ENCODE assay signal across 9 cellular contexts in genomic region chr16:17416461-17417221, GRCh38. TPM values are rescaled to one million over a fixed set of nuclear protein-coding genes. Genes with fewer than 3 reads are reported as not detected.
DNase-seq lines count a peak whose midpoint lies in the region; ATAC-seq, FAIRE-seq and TF ChIP-seq lines count a peak whose summit lies in the region.
"Had no signal": no experiment of that assay in that cellular context is flagged by ENCODE, and none has a peak within 500 bp of the region (broad histone marks: within the 10 kb centered on the region; RNA-seq: fewer than 3 reads in every experiment).

No MANE protein-coding gene starts in this region.

- TF ChIP-seq RAD21 in HepG2 (CRISPR knock-in tag; IDR thresholded peaks at IDR 0.05) = no peak

- in situ Hi-C loops in HepG2 (cut with HindIII; ENCODE audit: extremely low pct_ligation_motif_present, low pct_unique_long_range_greater_than_20kb) = no loop called here

- no peak overlapping the region for H3K9ac ChIP-seq in HepG2 (ENCODE audit: insufficient read depth, low read depth, low read length)

- TF ChIP-seq EP300 in HepG2 (IDR thresholded peaks at IDR 0.05; ENCODE audit: low read depth in 2 of 2, low read length in 2 of 2) (no peak), HepG2 (CRISPR knock-in tag; IDR thresholded peaks at IDR 0.05; ENCODE audit: borderline replicate concordance) (no peak)

- TF ChIP-seq CTCF in HepG2 (CRISPR knock-in tag; IDR thresholded peaks at IDR 0.05) = peak; percentile 10; the same call in 1 of the 2 replicates

- no peak overlapping the region for H3K4me2 ChIP-seq in HepG2 (ENCODE audit: low read depth, low read length)

- no peaks in the 10 kb centered on the region for H3K27me3 Mint-ChIP-seq in activated naive CD8-positive, alpha-beta T cell treated with anti-CD3 and anti-CD28 coated beads, Interleukin-2, amount 50 U/mL, for 24 hours

- WGBS in HepG2 (ENCODE audit: low lambda C conversion rate) = 16% methylated on average over 11 of the region's 13 CpGs

- intact Hi-C loops in HepG2 (cut with micrococcal nuclease; ENCODE audit: unreplicated experiment) = no loop called here

- peaks cover 2 to 23% of the 10 kb centered on the region in 2 experiments; a peak in 2 of 5 replicates for H3K27me3 ChIP-seq in HepG2 (ENCODE audit: control insufficient read depth in 1 of 2, insufficient read depth in 2 of 2, low read length in 2 of 2)
- no peaks in the 10 kb centered on the region for H3K27me3 ChIP-seq in SJCRH30

- peaks cover 55% of the 10 kb centered on the region for H3K4me1 Mint-ChIP-seq in activated naive CD8-positive, alpha-beta T cell treated with anti-CD3 and anti-CD28 coated beads, Interleukin-2, amount 50 U/mL, for 24 hours

- ATAC-seq in GM18861 (IDR thresholded peaks at IDR 0.05; ENCODE audit: unreplicated experiment) (peak; percentile 96), HG02943 (IDR thresholded peaks at IDR 0.05; ENCODE audit: low read depth, unreplicated experiment) (peak; percentile 92), HepG2 (no peak; the same call in 1 of the 3 replicates)
- peak; percentile 88 for ATAC-seq in activated naive CD8-positive, alpha-beta T cell treated with anti-CD3 and anti-CD28 coated beads, Interleukin-2, amount 50 U/mL, for 24 hours

- no peaks in the 10 kb centered on the region for H4K20me1 ChIP-seq in HepG2 (ENCODE audit: insufficient read depth, low read length)

- no peaks in the 10 kb centered on the region for H3K9me3 Mint-ChIP-seq in activated naive CD8-positive, alpha-beta T cell treated with anti-CD3 and anti-CD28 coated beads, Interleukin-2, amount 50 U/mL, for 24 hours

- H3K36me3 Mint-ChIP-seq in activated naive CD8-positive, alpha-beta T cell treated with anti-CD3 and anti-CD28 coated beads, Interleukin-2, amount 50 U/mL, for 24 hours (ENCODE audit: low read depth) = no peaks in the 10 kb centered on the region

- TF ChIP-seq POLR2A in HepG2 (IDR thresholded peaks at IDR 0.05; ENCODE audit: insufficient read depth in 1 of 2, low read depth in 2 of 2, low read length in 2 of 2) = no peak

- H2AFZ ChIP-seq in HepG2 (ENCODE audit: low read length) = no peak overlapping the region

- no peak for FAIRE-seq in HepG2 (lab: Jason Lieb, UNC)
- FAIRE-seq: colon had no signal

- H3K4me1 ChIP-seq in HepG2 (ENCODE audit: insufficient read depth, low read length) = no peaks in the 10 kb centered on the region
- no peaks in the 10 kb centered on the region for H3K4me1 ChIP-seq in SJCRH30

- H3K9me3 ChIP-seq in HepG2 (ENCODE audit: low read length) (no peaks in the 10 kb centered on the region), SJCRH30 (replicated peaks) (no peaks in the 10 kb centered on the region)

- H3K27ac ChIP-seq in HepG2 (ENCODE audit: extremely low read length, insufficient read depth, low read length) (no peak overlapping the region), SJCRH30 (no peak overlapping the region)

- BruUV-seq in HepG2 (replicated peaks; lab: Mats Ljungman, UMichigan) = no TSS peak

- peak overlapping the region; percentile 78 for H3K4me3 Mint-ChIP-seq in activated naive CD8-positive, alpha-beta T cell treated with anti-CD3 and anti-CD28 coated beads, Interleukin-2, amount 50 U/mL, for 24 hours

- DNase-seq in SKM-1 (lab: John Stamatoyannopoulos, UW; ENCODE audit: unreplicated experiment) (peak; percentile 86), HepG2 (ENCODE audit: low spot score) (no peak), HEK293T (ENCODE audit: extremely low spot score) (no peak), SJCRH30 (no peak)
- peak; percentile 59 for DNase-seq in activated naive CD8-positive, alpha-beta T cell treated with anti-CD3 and anti-CD28 coated beads, Interleukin-2, amount 50 U/mL, for 24 hours
- peak; percentile 14 for DNase-seq in stimulated activated CD8-positive, alpha-beta memory T cell treated with anti-CD3 and anti-CD28 coated beads, Interleukin-12 subunit alpha, Interleukin-12 subunit beta, amount 100 ng/mL, for 1 hour (ENCODE audit: low read depth)

- H3K27ac Mint-ChIP-seq in activated naive CD8-positive, alpha-beta T cell treated with anti-CD3 and anti-CD28 coated beads, Interleukin-2, amount 50 U/mL, for 24 hours = peak overlapping the region; percentile 90

- no peaks in the 10 kb centered on the region for H3K36me3 ChIP-seq in HepG2 (replicated peaks in 1 of 2; ENCODE audit: control insufficient read depth in 1 of 2, insufficient read depth in 2 of 2, low read length in 2 of 2)
- no peaks in the 10 kb centered on the region for H3K36me3 ChIP-seq in SJCRH30

- CTCF ChIA-PET in HepG2 (lab: Yijun Ruan, JAX; ENCODE audit: low intra/inter-chr PET ratio, low total read pairs) (no interaction called here), HEK293T (lab: Yijun Ruan, JAX) (interaction anchor here (0.6 kb wide), 1 partner anchor 38 kb away, joined by 3 read pairs; no protein-coding TSS in a partner anchor)

- H3K4me3 ChIP-seq in HepG2 (replicated peaks in 1 of 3; ENCODE audit: insufficient read depth in 1 of 3, low read depth in 2 of 3, low read length in 3 of 3) (no peak overlapping the region), SJCRH30 (no peak overlapping the region)

- POLR2A ChIA-PET in HepG2 (lab: Yijun Ruan, JAX) = no interaction called here
- POLR2A ChIA-PET in HEK293T (lab: Yijun Ruan, JAX) = no interaction called here

- no peaks in the 10 kb centered on the region for H3K79me2 ChIP-seq in HepG2 (ENCODE audit: insufficient read depth, low read length)

TF ChIP-seq in HEK293T, 16 proteins besides CTCF, POLR2A, EP300 and RAD21:
- TF ChIP-seq ELF4 (IDR thresholded peaks at IDR 0.05) = no peak
- no peak for TF ChIP-seq CTBP1 (IDR thresholded peaks at IDR 0.05; ENCODE audit: borderline replicate concordance)
- no peak for TF ChIP-seq FOXM1 (IDR thresholded peaks at IDR 0.05; ENCODE audit: borderline replicate concordance)

RNA-seq across cellular contexts. Expression of gene XYLT1, which starts 54.1 kb away (rescaled TPM):
- not detected in 2 replicates for total RNA-seq in HepG2 (2016; rRNA removed; fragmentation: Illumina TruSeq; extraction: Trizol)
- not detected in 2 replicates for total RNA-seq in HepG2 (2016; cell fraction: cytosol; rRNA removed; fragmentation: Illumina TruSeq; extraction: Trizol; ENCODE audit: low read depth)
- total RNA-seq in HepG2 (2016; cell fraction: insoluble cytoplasmic fraction; rRNA removed; fragmentation: Illumina TruSeq; extraction: Trizol) = not detected in 2 replicates
- not detected in 2 replicates for total RNA-seq in HepG2 (2016; cell fraction: membrane; rRNA removed; fragmentation: Illumina TruSeq; extraction: Trizol)
- total RNA-seq in HepG2 (2016; cell fraction: nucleus; rRNA removed; fragmentation: Illumina TruSeq; extraction: Trizol) = not detected in 2 replicates
- not detected in 2 replicates for polyA plus RNA-seq in HepG2 (2011; rRNA removed)
- polyA plus RNA-seq in HepG2 (2011; cell fraction: cytosol; rRNA removed) = under 0.01 TPM in 1 of 2 replicates, not detected in the other
- 0.02 TPM in 2 replicates for polyA plus RNA-seq in HepG2 (2011; cell fraction: nucleus; rRNA removed)
- polyA plus RNA-seq in HepG2 (2012) = not detected in 2 replicates
- polyA plus RNA-seq in HepG2 (2016; cell fraction: cytosol; fragmentation: Illumina TruSeq; extraction: Trizol; ENCODE audit: low read depth) = not detected in 2 replicates
- polyA plus RNA-seq in HepG2 (2016; cell fraction: insoluble cytoplasmic fraction; fragmentation: Illumina TruSeq; extraction: Trizol; ENCODE audit: low read depth) = not detected in 2 replicates
- polyA plus RNA-seq in HepG2 (2016; cell fraction: membrane; fragmentation: Illumina TruSeq; extraction: Trizol; ENCODE audit: low read depth) = not detected in 2 replicates
- not detected in 2 replicates for polyA plus RNA-seq in HepG2 (2016; cell fraction: nucleus; fragmentation: Illumina TruSeq; extraction: Trizol; ENCODE audit: insufficient read depth, low read depth)
- polyA minus RNA-seq in HepG2 (2011; rRNA and poly(A)+ RNA removed; ENCODE audit: low replicate concordance) = 0.89 TPM in 1 of 2 replicates, not detected in the other
- not detected in 2 replicates for polyA minus RNA-seq in HepG2 (2011; cell fraction: cytosol; rRNA and poly(A)+ RNA removed)
- not detected in 2 replicates for polyA minus RNA-seq in HepG2 (2011; cell fraction: nucleus; rRNA and poly(A)+ RNA removed)
- total RNA-seq in SJCRH30 (2014; rRNA removed; shearing (Covaris generic)) = under 0.01 and 0.03 TPM in 2 replicates

Comparison
In these comparisons a context has a peak if more than half of its experiments do, and no peak if none do; other contexts are left out.
1. DNase-seq: peak in SKM-1 (single experiment), activated naive CD8-positive, alpha-beta T cell treated with anti-CD3 and anti-CD28 coated beads, Interleukin-2, amount 50 U/mL, for 24 hours (single experiment) and stimulated activated CD8-positive, alpha-beta memory T cell treated with anti-CD3 and anti-CD28 coated beads, Interleukin-12 subunit alpha, Interleukin-12 subunit beta, amount 100 ng/mL, for 1 hour (single experiment); none in HepG2 (single experiment), HEK293T (single experiment) and SJCRH30 (0 of 2).